In genomic region chr1:52702886-52703787, GRCh38 we compare ENCODE assay signal across 8 cellular contexts.
DNase-seq lines count a peak whose midpoint lies in the region; ATAC-seq, FAIRE-seq and TF ChIP-seq lines count a peak whose summit lies in the region.

No MANE protein-coding gene starts in this region.

- H3K4me3 ChIP-seq in epithelial cell of esophagus (ENCODE audit: low read length): peak overlapping the region; percentile 61

- peak; percentile 88 for FAIRE-seq in GM19239 (lab: Jason Lieb, UNC)

- ATAC-seq in HG03457 (IDR thresholded peaks at IDR 0.05; ENCODE audit: unreplicated experiment): peak; percentile 83

- no peak for TF ChIP-seq CTCF in epithelial cell of esophagus (IDR thresholded peaks at IDR 0.05; ENCODE audit: insufficient read depth, low read depth, low read length, missing control alignments)

- DNase-seq in AG08396 (ENCODE audit: low spot score) (peak; percentile 89), GM19239 (ENCODE audit: insufficient read length, low spot score) (peak; percentile 73), NOMO-1 treated with dmso at 0.1 percent for 144 hours (lab: John Stamatoyannopoulos, UW; ENCODE audit: unreplicated experiment) (peak; percentile 97), activated T-cell treated with anti-CD3 and anti-CD28 coated beads for 4 hours (peak; percentile 60), epithelial cell of esophagus (ENCODE audit: low read depth) (peak; percentile 94), midbrain (lab: John Stamatoyannopoulos, UW) (peak; percentile 93)
- peak; percentile 52 to 65 for DNase-seq in stimulated activated CD8-positive, alpha-beta memory T cell treated with anti-CD3 and anti-CD28 coated beads, Interleukin-15, amount 100 ng/mL, for 4 hours (ENCODE audit: low read depth in 2 of 2)

Comparison
In these comparisons a context has a peak if more than half of its experiments do, and no peak if none do; other contexts are left out.
1. Peak in every context shown above with its lines: DNase-seq, ATAC-seq and H3K4me3 ChIP-seq.